In genomic region chr4:38782452-38783108, GRCh38 we compare ENCODE assay signal across 8 cellular contexts. TPM values are rescaled to one million over a fixed set of nuclear protein-coding genes. Genes with fewer than 3 reads are reported as not detected.
DNase-seq lines count a peak whose midpoint lies in the region; ATAC-seq and TF ChIP-seq lines count a peak whose summit lies in the region.

Gene TLR10, minus strand, starts transcription at chr4:38782990. Its CDS starts 7,400 bp downstream, at chr4:38775590.

- peaks cover 34% of the 10 kb centered on the region for H3K36me3 ChIP-seq in Karpas-422 (ENCODE audit: insufficient read depth, low read length)
- H3K36me3 ChIP-seq in right lobe of liver, result no peaks in the 10 kb centered on the region
- H3K36me3 ChIP-seq in upper lobe of right lung, result no peaks in the 10 kb centered on the region

- H3K36me3 Mint-ChIP-seq in chondrocyte (ENCODE audit: low read depth), result no peaks in the 10 kb centered on the region

- WGBS in right lobe of liver (ENCODE audit: insufficient coverage, low coverage, low lambda C conversion rate, missing lambda C conversion rate), result 25% methylated on average over 12 of the region's 12 CpGs

- H2AFZ ChIP-seq in Karpas-422 (ENCODE audit: low read length), result no peak within 1 kb of the TSS

- ATAC-seq in GM21825 (IDR thresholded peaks at IDR 0.05; ENCODE audit: unreplicated experiment) (peak; percentile 68), right lobe of liver (peak; percentile 82 to 90 (median 83)), upper lobe of right lung (peak; percentile 80)

- H3K4me3 ChIP-seq in Karpas-422 (ENCODE audit: low read length) (peak within 1 kb of the TSS; percentile 64), right lobe of liver (no peak within 1 kb of the TSS), upper lobe of right lung (no peak within 1 kb of the TSS)

- H3K27ac ChIP-seq in Karpas-422 (ENCODE audit: low read length), result peak within 1 kb of the TSS; percentile 96
- H3K27ac ChIP-seq in RWPE1, result no peak within 1 kb of the TSS
- H3K27ac ChIP-seq in right lobe of liver, result no peak within 1 kb of the TSS
- H3K27ac ChIP-seq in upper lobe of right lung, result no peak within 1 kb of the TSS

- H3K9me3 Mint-ChIP-seq in chondrocyte (ENCODE audit: low read depth), result no peaks in the 10 kb centered on the region

- DNase-seq in activated naive CD4-positive, alpha-beta T cell treated with Interleukin-2 at 50 U/mL for 16 hours, result peak; percentile 11
- no peak for DNase-seq in activated naive CD4-positive, alpha-beta T cell (lab: John Stamatoyannopoulos, UW)
- DNase-seq in Karpas-422, result peak; percentile 96
- DNase-seq in RWPE1 (ENCODE audit: low spot score), result peak; percentile 51
- DNase-seq in chondrocyte (ENCODE audit: low spot score), result no peak
- peak in 1 of 3 donors; percentile 63 for DNase-seq in right lobe of liver
- no peak for DNase-seq in upper lobe of right lung

- no peaks in the 10 kb centered on the region for H3K9me2 ChIP-seq in Karpas-422 (replicated peaks; ENCODE audit: insufficient read depth, low read length)

- H3K27me3 ChIP-seq in Karpas-422 (ENCODE audit: low read length), result no peaks in the 10 kb centered on the region
- H3K27me3 ChIP-seq in right lobe of liver, result no peaks in the 10 kb centered on the region
- H3K27me3 ChIP-seq in upper lobe of right lung, result no peaks in the 10 kb centered on the region

- no peaks in the 10 kb centered on the region for H3K27me3 Mint-ChIP-seq in chondrocyte (ENCODE audit: low read depth)

- H3K4me3 Mint-ChIP-seq in chondrocyte (ENCODE audit: unreplicated experiment), result no peak within 1 kb of the TSS

- H3K9me3 ChIP-seq in Karpas-422 (ENCODE audit: low read length) (peaks cover 3% of the 10 kb centered on the region; the same call in 1 of the 2 replicates), right lobe of liver (no peaks in the 10 kb centered on the region), upper lobe of right lung (no peaks in the 10 kb centered on the region)

- TF ChIP-seq POLR2A in right lobe of liver (IDR thresholded peaks at IDR 0.05), result no peak

- peak within 1 kb of the TSS; percentile 81 for H3K9ac ChIP-seq in Karpas-422 (ENCODE audit: low read length)

- POLR2A ChIA-PET in RWPE1 (lab: Yijun Ruan, JAX; ENCODE audit: low non-redundant PET), result no interaction called here

- peaks cover 2% of the 10 kb centered on the region for H3K4me1 Mint-ChIP-seq in chondrocyte (ENCODE audit: low read depth)

- H3K79me2 ChIP-seq in Karpas-422 (ENCODE audit: low read length), result peaks cover 39% of the 10 kb centered on the region

- peak within 1 kb of the TSS; percentile 72 for H3K4me2 ChIP-seq in Karpas-422 (ENCODE audit: low read depth, low read length, poor library complexity, severe bottlenecking)

- H3K4me1 ChIP-seq in Karpas-422 (ENCODE audit: low read length), result peaks cover 48% of the 10 kb centered on the region
- H3K4me1 ChIP-seq in right lobe of liver, result peaks cover 0 to 8% (median 0%) of the 10 kb centered on the region in 4 donors
- H3K4me1 ChIP-seq in upper lobe of right lung, result no peaks in the 10 kb centered on the region

- intact Hi-C loops in right lobe of liver (cut with DNase I) (no loop called here), upper lobe of right lung (cut with DNase I) (no loop called here)

- peak; percentile 84 for TF ChIP-seq CTCF in RWPE1 (conservative IDR thresholded peaks at IDR 0.05; ENCODE audit: low read depth)
- peak; percentile 89 for TF ChIP-seq CTCF in chondrocyte (IDR thresholded peaks at IDR 0.05)
- peak; percentile 58 to 76 (median 68) for TF ChIP-seq CTCF in right lobe of liver (IDR thresholded peaks at IDR 0.05)
- TF ChIP-seq CTCF in upper lobe of right lung (IDR thresholded peaks at IDR 0.05), result peak; percentile 76

- H4K20me1 ChIP-seq in Karpas-422 (ENCODE audit: insufficient read depth, low read depth, low read length), result no peaks in the 10 kb centered on the region

- CTCF ChIA-PET in RWPE1 (lab: Yijun Ruan, JAX), result interaction anchor here (0.5 to 3.4 kb wide), 12 partner anchors 10 to 694 kb away, joined by 3 to 20 read pairs (median 4); no protein-coding TSS in a partner anchor

- H3K27ac Mint-ChIP-seq in chondrocyte (ENCODE audit: unreplicated experiment), result no peak within 1 kb of the TSS

RNA-seq across cellular contexts. Expression of gene TLR10, which starts in this region (rescaled TPM):
- 48.5 and 142 TPM in 2 replicates for total RNA-seq in Karpas-422 (2014; rRNA removed; shearing (Covaris generic); ENCODE audit: low replicate concordance)
- total RNA-seq in chondrocyte (not detected in 3 replicates), right lobe of liver (under 1 TPM in 4 of 6 experiments, not detected in 2; 0.16 to 0.68 (median 0.39) TPM), upper lobe of right lung (0.78 TPM)

Comparison
In these comparisons a context has a peak if more than half of its experiments do, and no peak if none do; other contexts are left out.
1. RNA of gene TLR10 (total RNA-seq): 48.5 to 142 TPM in Karpas-422; 0.78 TPM in upper lobe of right lung (single experiment), 0.16 to 0.68 TPM in right lobe of liver and not detected in chondrocyte; every median in the first group is over 10 times any median in the second.
2. DNase-seq: peak in activated naive CD4-positive, alpha-beta T cell treated with Interleukin-2 at 50 U/mL for 16 hours (single experiment), Karpas-422 (single experiment) and RWPE1 (single experiment); none in activated naive CD4-positive, alpha-beta T cell (0 of 4), chondrocyte (single experiment) and upper lobe of right lung (single experiment).
3. Peak in ATAC-seq in right lobe of liver; RNA of the gene not detected or under 1 TPM.
4. Peak in ATAC-seq in upper lobe of right lung; RNA of the gene not detected or under 1 TPM.
5. Peak in every context shown above with its lines, with median percentiles within 50 percentile points of each other: ATAC-seq and CTCF ChIP-seq.